In the genomic region with DNA sequence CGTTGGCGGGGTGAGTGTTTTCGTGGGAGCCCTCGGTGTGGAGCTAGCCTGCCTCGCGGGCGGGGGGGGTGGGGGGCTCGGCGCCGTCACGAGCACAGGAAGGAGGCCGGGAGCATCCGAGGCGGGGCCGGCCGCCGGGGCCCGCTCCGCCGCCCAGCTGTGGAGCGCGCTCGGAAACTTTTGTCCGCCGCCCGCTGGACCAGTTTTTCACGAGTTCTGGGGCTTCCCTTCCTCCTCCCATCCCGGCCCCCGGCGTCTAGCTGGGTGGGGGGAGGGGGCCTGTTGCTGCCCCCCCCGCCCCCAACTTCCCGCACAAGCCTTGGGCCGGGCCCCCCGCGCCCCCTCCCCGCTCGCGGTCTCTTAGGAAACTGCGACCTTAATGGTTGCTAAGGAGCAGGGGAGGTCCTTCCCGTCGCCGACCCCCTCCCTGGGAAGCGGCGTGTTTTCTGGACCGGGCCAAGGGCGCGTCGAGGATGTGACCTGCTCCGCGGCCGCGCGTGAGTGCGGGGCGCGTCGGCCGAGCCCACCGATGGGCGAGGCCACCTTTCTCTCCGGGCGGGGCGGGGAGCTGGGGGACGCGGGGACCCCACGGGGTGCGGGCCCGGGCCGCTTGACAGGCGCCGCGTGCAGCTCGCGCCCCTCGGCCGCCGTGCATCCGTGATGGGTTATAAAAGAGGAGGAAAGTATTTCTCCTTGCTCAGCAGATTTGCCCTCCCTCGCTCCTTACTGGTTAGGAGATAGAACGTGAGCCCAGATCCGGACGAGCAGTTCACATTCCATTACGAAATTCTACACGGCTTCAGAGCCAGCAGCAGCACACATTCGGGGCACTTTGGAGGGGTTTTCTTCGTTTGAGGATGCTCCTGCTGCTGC, we compare ENCODE assay signal across 8 cellular contexts. TPM values are rescaled to one million over a fixed set of nuclear protein-coding genes. Genes with fewer than 3 reads are reported as not detected.
DNase-seq lines count a peak whose midpoint lies in the region; ATAC-seq and TF ChIP-seq lines count a peak whose summit lies in the region.

No MANE protein-coding gene starts in this region.

- peak overlapping the region; percentile 90 for H3K27ac ChIP-seq in subcutaneous abdominal adipose tissue (ENCODE audit: low read depth, low read length)

- H3K27ac Mint-ChIP-seq in activated CD4-positive, alpha-beta T cell treated with anti-CD3 and anti-CD28 coated beads for 36 hours = peak overlapping the region; percentile 86
- H3K27ac Mint-ChIP-seq in activated CD8-positive, alpha-beta memory T cell treated with anti-CD3 and anti-CD28 coated beads, Interleukin-2, amount 10 ng/mL, durations not matched to agents 7 days and 5 days = peak overlapping the region; percentile 84

- peaks cover 0 to 52% (median 44%) of the 10 kb centered on the region in 5 donors for H3K4me1 ChIP-seq in subcutaneous abdominal adipose tissue (ENCODE audit: control insufficient read depth in 5 of 5, insufficient read depth in 5 of 5, low read length in 5 of 5)

- CTCF ChIA-PET in activated CD4-positive, alpha-beta T cell treated with anti-CD3 and anti-CD28 coated beads for 36 hours (lab: Charles Lee) = interaction anchor here (1.4 kb wide), 1 partner anchor 43 kb away, joined by 5 read pairs; no protein-coding TSS in a partner anchor
- CTCF ChIA-PET in activated CD8-positive, alpha-beta memory T cell treated with anti-CD3 and anti-CD28 coated beads, Interleukin-2, amount 10 ng/mL, durations not matched to agents 7 days and 5 days (lab: Charles Lee) = interaction anchor here (1.0 to 5.2 kb wide), 3 partner anchors 23 to 450 kb away, joined by 3 to 28 read pairs (median 12); no protein-coding TSS in a partner anchor

- intact Hi-C loops in activated CD4-positive, alpha-beta T cell treated with anti-CD3 and anti-CD28 coated beads for 36 hours (cut with DNase I, micrococcal nuclease) = loop anchor here (1.0 to 5.0 kb wide), 6 partner anchors 28 to 993 kb away; a partner anchor contains a TSS

- peaks cover 4% of the 10 kb centered on the region for H3K36me3 Mint-ChIP-seq in activated CD4-positive, alpha-beta T cell treated with anti-CD3 and anti-CD28 coated beads for 36 hours (ENCODE audit: low read depth)
- H3K36me3 Mint-ChIP-seq in activated CD8-positive, alpha-beta memory T cell treated with anti-CD3 and anti-CD28 coated beads, Interleukin-2, amount 10 ng/mL, durations not matched to agents 7 days and 5 days = peaks cover 3% of the 10 kb centered on the region

- H3K27me3 ChIP-seq in subcutaneous abdominal adipose tissue (ENCODE audit: control insufficient read depth in 5 of 5, insufficient read depth in 4 of 5, low read length in 5 of 5) = no peaks in the 10 kb centered on the region

- no peaks in the 10 kb centered on the region for H3K36me3 ChIP-seq in subcutaneous abdominal adipose tissue (ENCODE audit: control insufficient read depth in 5 of 5, insufficient read depth in 5 of 5, low read length in 5 of 5)

- H3K9me3 ChIP-seq in subcutaneous abdominal adipose tissue (ENCODE audit: control insufficient read depth in 5 of 5, low read length in 5 of 5) = no peaks in the 10 kb centered on the region

- peak overlapping the region; percentile 94 for H3K4me3 Mint-ChIP-seq in activated CD4-positive, alpha-beta T cell treated with anti-CD3 and anti-CD28 coated beads for 36 hours
- peak overlapping the region; percentile 83 for H3K4me3 Mint-ChIP-seq in activated CD8-positive, alpha-beta memory T cell treated with anti-CD3 and anti-CD28 coated beads, Interleukin-2, amount 10 ng/mL, durations not matched to agents 7 days and 5 days

- peak; percentile 14 for ATAC-seq in activated CD4-positive, alpha-beta T cell treated with anti-CD3 and anti-CD28 coated beads for 36 hours
- peak; percentile 16 for ATAC-seq in activated CD8-positive, alpha-beta memory T cell treated with anti-CD3 and anti-CD28 coated beads, Interleukin-2, amount 10 ng/mL, durations not matched to agents 7 days and 5 days
- no peak for ATAC-seq in GM19395 (IDR thresholded peaks at IDR 0.05; ENCODE audit: unreplicated experiment)

- no peaks in the 10 kb centered on the region for H3K27me3 Mint-ChIP-seq in activated CD4-positive, alpha-beta T cell treated with anti-CD3 and anti-CD28 coated beads for 36 hours
- H3K27me3 Mint-ChIP-seq in activated CD8-positive, alpha-beta memory T cell treated with anti-CD3 and anti-CD28 coated beads, Interleukin-2, amount 10 ng/mL, durations not matched to agents 7 days and 5 days = no peaks in the 10 kb centered on the region

- TF ChIP-seq CTCF in epithelial cell of esophagus (IDR thresholded peaks at IDR 0.05; ENCODE audit: insufficient read depth, low read depth, low read length, missing control alignments) = no peak

- peaks cover 55% of the 10 kb centered on the region for H3K4me1 Mint-ChIP-seq in activated CD4-positive, alpha-beta T cell treated with anti-CD3 and anti-CD28 coated beads for 36 hours
- peaks cover 51% of the 10 kb centered on the region for H3K4me1 Mint-ChIP-seq in activated CD8-positive, alpha-beta memory T cell treated with anti-CD3 and anti-CD28 coated beads, Interleukin-2, amount 10 ng/mL, durations not matched to agents 7 days and 5 days

- POLR2A ChIA-PET in activated CD4-positive, alpha-beta T cell treated with anti-CD3 and anti-CD28 coated beads for 36 hours (lab: Charles Lee) = interaction anchor here (0.6 to 1.1 kb wide), 3 partner anchors 17 to 28 kb away, joined by 3 to 5 read pairs (median 4); no protein-coding TSS in a partner anchor

- H3K9ac ChIP-seq in subcutaneous abdominal adipose tissue (ENCODE audit: low read length in 5 of 5) = peak overlapping the region in 4 of 5 donors; percentile 7 to 84 (median 50)

- peak overlapping the region; percentile 95 for H3K4me3 ChIP-seq in epithelial cell of esophagus (ENCODE audit: low read length)
- peak overlapping the region; percentile 48 to 99 (median 94) for H3K4me3 ChIP-seq in subcutaneous abdominal adipose tissue (ENCODE audit: low read depth in 1 of 5, low read length in 5 of 5)

- peak; percentile 64 for DNase-seq in activated CD4-positive, alpha-beta T cell treated with anti-CD3 and anti-CD28 coated beads for 36 hours
- no peak for DNase-seq in activated CD4-positive, alpha-beta T cell treated with anti-CD3 and anti-CD28 coated beads for 1 hour
- DNase-seq in NCI-H526 treated with DMSO at 0.1 percent for 48 hours (lab: John Stamatoyannopoulos, UW) = peak; percentile 40
- peak; percentile 53 for DNase-seq in activated CD8-positive, alpha-beta memory T cell treated with anti-CD3 and anti-CD28 coated beads, Interleukin-2, amount 10 ng/mL, durations not matched to agents 7 days and 5 days
- DNase-seq in epithelial cell of esophagus (ENCODE audit: low read depth) = peak; percentile 81
- peak; percentile 73 for DNase-seq in mucosa of gallbladder (ENCODE audit: low spot score)

- no peaks in the 10 kb centered on the region for H3K9me3 Mint-ChIP-seq in activated CD4-positive, alpha-beta T cell treated with anti-CD3 and anti-CD28 coated beads for 36 hours (ENCODE audit: low read depth)
- no peaks in the 10 kb centered on the region for H3K9me3 Mint-ChIP-seq in activated CD8-positive, alpha-beta memory T cell treated with anti-CD3 and anti-CD28 coated beads, Interleukin-2, amount 10 ng/mL, durations not matched to agents 7 days and 5 days (ENCODE audit: low read depth)

RNA-seq across cellular contexts. Expression of a gene that starts 1.4 kb away (rescaled TPM):
- total RNA-seq in activated CD4-positive, alpha-beta T cell treated with anti-CD3 and anti-CD28 coated beads for 36 hours = 10 to 100 TPM; 14.7 to 18.1 TPM
- 10 to 100 TPM; 20.6 to 24.6 TPM for total RNA-seq in activated CD8-positive, alpha-beta memory T cell treated with anti-CD3 and anti-CD28 coated beads, Interleukin-2, amount 10 ng/mL, durations not matched to agents 7 days and 5 days
- 74.3 TPM for total RNA-seq in mucosa of gallbladder
